ENCODE assay signal across 27 cellular contexts in genomic region chr17:19943026-19943425, GRCh38. TPM values are rescaled to one million over a fixed set of nuclear protein-coding genes. Genes with fewer than 3 reads are reported as not detected.
DNase-seq lines count a peak whose midpoint lies in the region; ATAC-seq, FAIRE-seq and TF ChIP-seq lines count a peak whose summit lies in the region.
"Had no signal": no experiment of that assay in that cellular context is flagged by ENCODE, and none has a peak within 500 bp of the region (broad histone marks: within the 10 kb centered on the region; RNA-seq: fewer than 3 reads in every experiment).

No MANE protein-coding gene starts in this region.

- CTCF ChIA-PET in A673 (lab: Charles Lee) = no interaction called here
- CTCF ChIA-PET in Caco-2 (lab: Charles Lee) = interaction anchor here (0.6 kb wide), 1 partner anchor 75 kb away, joined by 3 read pairs; no protein-coding TSS in a partner anchor
- CTCF ChIA-PET in T-cell (lab: Charles Lee) = interaction anchor here in 1 of 2 donors (0.6 kb wide), 1 partner anchor 151 kb away, joined by 4 read pairs; no protein-coding TSS in a partner anchor

- H3K36me3 Mint-ChIP-seq in Caco-2 (ENCODE audit: insufficient read depth, unreplicated experiment) (peaks cover 69% of the 10 kb centered on the region), T-cell (peaks cover 41% of the 10 kb centered on the region), immature natural killer cell (peaks cover 0 to 11% (median 10%) of the 10 kb centered on the region in 3 donors)

- H3K4me3 ChIP-seq in A673 (ENCODE audit: low read depth, low read length, poor library complexity, severe bottlenecking) (no peak overlapping the region), Caco-2 (ENCODE audit: low read depth, low read length) (no peak overlapping the region)
- H3K4me3 ChIP-seq: gastrocnemius medialis, ovary, tibial artery had no signal

- intact Hi-C loops in A673 (cut with micrococcal nuclease; ENCODE audit: unreplicated experiment) = no loop called here
- intact Hi-C loops in Caco-2 (cut with micrococcal nuclease; ENCODE audit: unreplicated experiment) = no loop called here

- TF ChIP-seq CTCF in A673 (conservative IDR thresholded peaks at IDR 0.05; ENCODE audit: low read depth, low read length) (no peak), Caco-2 (IDR thresholded peaks at IDR 0.05; ENCODE audit: insufficient read depth in 1 of 2, low read depth in 1 of 2, low read length in 1 of 2, severe bottlenecking in 1 of 2, unreplicated experiment in 1 of 2) (no peak)

- H3K27me3 Mint-ChIP-seq in Caco-2 (ENCODE audit: insufficient read depth, unreplicated experiment) (no peaks in the 10 kb centered on the region), T-cell (no peaks in the 10 kb centered on the region), immature natural killer cell (ENCODE audit: low read depth in 3 of 3) (peaks cover 0 to 1% (median 0%) of the 10 kb centered on the region in 3 donors)
- H3K27me3 Mint-ChIP-seq: activated CD4-positive, alpha-beta T cell treated with anti-CD3 and anti-CD28 coated beads for 36 hours; naive B cell had no signal

- ATAC-seq in T-cell (replicated peaks in 1 of 4) = no peak
- ATAC-seq: activated CD4-positive, alpha-beta T cell treated with anti-CD3 and anti-CD28 coated beads for 36 hours; gastrocnemius medialis had no signal

- POLR2A ChIA-PET in A673 (lab: Charles Lee; ENCODE audit: low non-redundant PET) = no interaction called here
- POLR2A ChIA-PET in Caco-2 (lab: Charles Lee) = no interaction called here
- POLR2A ChIA-PET in T-cell (lab: Charles Lee) = interaction anchor here in 1 of 2 donors (0.6 kb wide), 1 partner anchor 9 kb away, joined by 3 read pairs; no protein-coding TSS in a partner anchor

- no peaks in the 10 kb centered on the region for H3K27me3 ChIP-seq in A673 (replicated peaks; ENCODE audit: insufficient read depth, low read depth, low read length, poor library complexity)
- no peaks in the 10 kb centered on the region for H3K27me3 ChIP-seq in Caco-2 (replicated peaks; ENCODE audit: control insufficient read depth, insufficient read depth, low read length)
- H3K27me3 ChIP-seq: gastrocnemius medialis, ovary, tibial artery had no signal

- FAIRE-seq in GM12892 (lab: Jason Lieb, UNC) = no peak
- FAIRE-seq: D721Med, H1, keratinocyte had no signal

- peaks cover 23% of the 10 kb centered on the region for H3K4me1 Mint-ChIP-seq in Caco-2 (ENCODE audit: low read depth, unreplicated experiment)
- peaks cover 42 to 52% (median 43%) of the 10 kb centered on the region in 3 donors for H3K4me1 Mint-ChIP-seq in T-cell
- peaks cover 28 to 68% of the 10 kb centered on the region in 2 donors for H3K4me1 Mint-ChIP-seq in immature natural killer cell

- DNase-seq in A673 (ENCODE audit: low spot score) (no peak), Caco-2 (no peak), T-cell (no peak), immature natural killer cell (no peak), NCI-H2196 (lab: John Stamatoyannopoulos, UW; ENCODE audit: unreplicated experiment) (no peak), GM12892 (ENCODE audit: insufficient read length) (no peak), NCI-H1417 (lab: John Stamatoyannopoulos, UW) (no peak)
- no peak for DNase-seq in stimulated activated naive CD4-positive, alpha-beta T cell (lab: John Stamatoyannopoulos, UW)
- DNase-seq: activated CD4-positive, alpha-beta T cell treated with anti-CD3 and anti-CD28 coated beads for 36 hours; activated gamma-delta T cell; activated T-cell treated with anti-CD3 and anti-CD28 coated beads for 4 hours; dermis blood vessel endothelial cell; gastrocnemius medialis; KG1; left ventricle myocardium superior; MM.1S; naive B cell; NCI-H1436; NCI-H2081 treated with DMSO at 0.1 percent for 48 hours; NCI-H748 treated with DMSO at 0.1 percent for 48 hours; ovary; T-helper 2 cell; tibial artery had no signal

- H3K4me3 Mint-ChIP-seq in Caco-2 (ENCODE audit: unreplicated experiment) = no peak overlapping the region
- H3K4me3 Mint-ChIP-seq in T-cell = no peak overlapping the region
- no peak overlapping the region for H3K4me3 Mint-ChIP-seq in immature natural killer cell
- H3K4me3 Mint-ChIP-seq: activated CD4-positive, alpha-beta T cell treated with anti-CD3 and anti-CD28 coated beads for 36 hours; mesothelial cell of epicardium; naive B cell had no signal

- TF ChIP-seq POLR2A in GM12892 (IDR thresholded peaks at IDR 0.05; ENCODE audit: low read depth, low read length) = no peak

- no peaks in the 10 kb centered on the region for H3K9me3 Mint-ChIP-seq in Caco-2 (ENCODE audit: unreplicated experiment)
- H3K9me3 Mint-ChIP-seq in T-cell = no peaks in the 10 kb centered on the region
- no peaks in the 10 kb centered on the region for H3K9me3 Mint-ChIP-seq in immature natural killer cell
- H3K9me3 Mint-ChIP-seq: mesothelial cell of epicardium, naive B cell had no signal

- H3K9me3 ChIP-seq in A673 (ENCODE audit: low read depth, low read length, poor library complexity, severe bottlenecking) (no peaks in the 10 kb centered on the region), Caco-2 (no peaks in the 10 kb centered on the region)
- H3K9me3 ChIP-seq: gastrocnemius medialis, ovary, tibial artery had no signal

- no TSS peak for BruUV-seq in A673 (replicated peaks; lab: Mats Ljungman, UMichigan)
- no TSS peak for BruUV-seq in Caco-2 (replicated peaks; lab: Mats Ljungman, UMichigan)

- H3K4me1 ChIP-seq in A673 (ENCODE audit: insufficient read depth, low read length, poor library complexity, severe bottlenecking) (peaks cover 18% of the 10 kb centered on the region), Caco-2 (peaks cover 28% of the 10 kb centered on the region)

- H3K36me3 ChIP-seq in A673 (ENCODE audit: insufficient read depth, low read length, poor library complexity, severe bottlenecking) (peaks cover 44% of the 10 kb centered on the region), Caco-2 (ENCODE audit: control insufficient read depth, insufficient read depth, low read length) (peaks cover 4% of the 10 kb centered on the region; the same call in 1 of the 2 replicates)
- H3K36me3 ChIP-seq: ovary had no signal

- peak overlapping the region; percentile 3 for H3K27ac ChIP-seq in A673 (ENCODE audit: low read depth, low read length, poor library complexity, severe bottlenecking)
- H3K27ac ChIP-seq: gastrocnemius medialis, ovary, tibial artery had no signal

- H3K27ac Mint-ChIP-seq in Caco-2 (ENCODE audit: unreplicated experiment) = peak overlapping the region; percentile 62
- H3K27ac Mint-ChIP-seq in T-cell = peak overlapping the region; percentile 48 to 56
- peak overlapping the region in 5 of 6 donors; percentile 2 to 67 (median 31) for H3K27ac Mint-ChIP-seq in immature natural killer cell
- H3K27ac Mint-ChIP-seq: activated CD4-positive, alpha-beta T cell treated with anti-CD3 and anti-CD28 coated beads for 36 hours; mesothelial cell of epicardium had no signal

RNA-seq across cellular contexts. Expression of gene AKAP10, which starts 34.6 kb away (rescaled TPM):
- total RNA-seq in A673 (2021) = 36.8 and 37.4 TPM in 2 replicates
- 39.9 and 41.2 TPM in 2 replicates for total RNA-seq in Caco-2 (2022)
- total RNA-seq in T-cell = 10 to 100 TPM; 43.3 to 61.3 (median 53.9) TPM
- 10 to 100 TPM in 2 of 3 donors, 1 to 10 TPM in 1; 9.9 to 21.6 (median 14.7) TPM for polyA plus RNA-seq in immature natural killer cell
- 15.1 TPM for polyA plus RNA-seq in GM12892 (2012; ENCODE audit: missing spikeins)
